8 cellular contexts compared by ENCODE assay signal in the genomic region with DNA sequence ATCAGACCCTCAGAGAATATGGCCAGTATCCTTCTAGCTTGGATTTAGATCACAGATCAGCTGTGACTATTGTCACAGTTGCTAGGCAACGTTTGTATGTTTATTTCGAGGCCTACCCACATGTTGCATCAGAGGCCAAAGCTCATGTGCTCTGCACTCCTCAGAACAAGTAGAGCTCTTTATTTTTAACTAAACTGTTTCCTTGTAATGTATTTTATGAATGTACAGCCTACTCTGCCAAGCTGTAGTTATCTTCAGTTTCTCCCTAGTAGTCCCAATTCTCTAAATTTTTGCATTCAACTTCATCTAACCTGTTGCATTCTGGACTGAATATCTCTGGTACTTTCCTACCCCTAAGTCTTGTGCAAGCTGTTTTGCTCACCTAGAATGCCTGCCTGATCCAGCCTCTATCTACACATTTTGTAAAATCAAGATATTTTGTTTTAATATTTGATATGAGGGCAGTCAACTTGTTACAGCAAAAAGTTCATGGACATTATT. TPM values are rescaled to one million over a fixed set of nuclear protein-coding genes. Genes with fewer than 3 reads are reported as not detected.
DNase-seq lines count a peak whose midpoint lies in the region; ATAC-seq, FAIRE-seq and TF ChIP-seq lines count a peak whose summit lies in the region.

No MANE protein-coding gene starts in this region.

- no peak for TF ChIP-seq CTCF in K562 (IDR thresholded peaks at IDR 0.05 in 2 of 3, conservative IDR thresholded peaks at IDR 0.05 in 1 of 3; ENCODE audit: insufficient read depth in 2 of 3, low read depth in 1 of 3, low read length in 3 of 3)

- no TSS peak for BruUV-seq in K562 (replicated peaks; lab: Mats Ljungman, UMichigan)

- H3K4me3 ChIP-seq in K562 = no peak overlapping the region

- H3K27ac ChIP-seq in K562 (ENCODE audit: extremely low read depth, low read depth, low read length) = peak overlapping the region; percentile 37; the same call in 2 of the 3 replicates

- TF ChIP-seq POLR2A in K562 (conservative IDR thresholded peaks at IDR 0.05) = no peak

- H3K36me3 ChIP-seq in K562 (ENCODE audit: control insufficient read depth, insufficient read depth, low read length) = no peaks in the 10 kb centered on the region

- intact Hi-C loops in K562 (cut with micrococcal nuclease) = no loop called here

- POLR2A ChIA-PET in K562 (lab: Yijun Ruan, JAX) = interaction anchor here (1.3 to 3.8 kb wide), 5 partner anchors 9 to 93 kb away, joined by 3 to 28 read pairs (median 5); a partner anchor contains a TSS

- TF ChIP-seq EP300 in K562 (IDR thresholded peaks at IDR 0.05; ENCODE audit: low read length) = peak; percentile 63

- in situ Hi-C loops in K562 (cut with MboI) = no loop called here

- DNase-seq in Ammon's horn (ENCODE audit: low spot score) (peak; percentile 38), NCI-H2029 treated with DMSO at 0.1 percent for 48 hours (lab: John Stamatoyannopoulos, UW) (peak; percentile 63), K562 (ENCODE audit: extremely low read depth in 1 of 4, low spot score in 3 of 4) (peak in 3 of 4 experiments; percentile 28 to 54 (median 33)), kidney glomerular epithelial cell (lab: John Stamatoyannopoulos, UW) (peak; percentile 40), stromal cell of bone marrow (ENCODE audit: low read depth) (peak; percentile 87), RPMI8226 (no peak)

- 0 out of 4 replicates have a peak overlapping the region, but pooled peaks of 1 of the 2 experiments have one; percentile 5 for H3K9ac ChIP-seq in K562 (ENCODE audit: insufficient read depth in 1 of 2, low read depth in 2 of 2, low read length in 2 of 2)

- ATAC-seq in GM18520 (IDR thresholded peaks at IDR 0.05; ENCODE audit: unreplicated experiment) (peak; percentile 63), K562 (peak; percentile 77), GM21825 (IDR thresholded peaks at IDR 0.05; ENCODE audit: unreplicated experiment) (no peak)

- no peak for TF ChIP-seq RAD21 in K562 (CRISPR knock-in tag; conservative IDR thresholded peaks at IDR 0.05 in 1 of 2, IDR thresholded peaks at IDR 0.05 in 1 of 2)

- peak; percentile 63 for FAIRE-seq in K562 (lab: Jason Lieb, UNC)

- CTCF ChIA-PET in K562 (lab: Yijun Ruan, JAX; ENCODE audit: low intra/inter-chr PET ratio) = no interaction called here

- H3K4me2 ChIP-seq in K562 (ENCODE audit: insufficient read depth, low read length) = no peak overlapping the region

- H3K9me3 ChIP-seq in K562 (replicated peaks; ENCODE audit: control insufficient read depth, insufficient read depth, low read depth, low read length) = no peaks in the 10 kb centered on the region

- WGBS in K562 (ENCODE audit: insufficient coverage, low coverage, missing lambda C conversion rate) = 18% methylated on average over 2 of the region's 2 CpGs

- no peak overlapping the region for H2AFZ ChIP-seq in K562 (ENCODE audit: low read depth, low read length)

- no peaks in the 10 kb centered on the region for H3K9me1 ChIP-seq in K562 (ENCODE audit: control insufficient read depth, insufficient read depth, low read length)

- H3K79me2 ChIP-seq in K562 (ENCODE audit: control insufficient read depth, insufficient read depth, low read length) = peaks cover 51% of the 10 kb centered on the region

- H4K20me1 ChIP-seq in K562 (replicated peaks; ENCODE audit: control insufficient read depth, insufficient read depth, low read length) = no peaks in the 10 kb centered on the region; the same call in 1 of the 2 replicates

- H3K4me1 ChIP-seq in K562 (replicated peaks in 1 of 2; ENCODE audit: control insufficient read depth in 2 of 2, insufficient read depth in 2 of 2, low read length in 2 of 2) = peaks cover 0 to 35% of the 10 kb centered on the region in 2 experiments; a peak in 4 of 5 replicates

- H3K27me3 ChIP-seq in K562 (ENCODE audit: control insufficient read depth in 2 of 2, insufficient read depth in 2 of 2, low read length in 2 of 2) = no peaks in the 10 kb centered on the region

TF ChIP-seq in K562, 482 proteins besides CTCF, POLR2A, EP300 and RAD21 (continues in another document):
- peak; percentile 75; the same call in 1 of the 2 replicates for TF ChIP-seq NFRKB (IDR thresholded peaks at IDR 0.05; ENCODE audit: low read depth)
- TF ChIP-seq KDM4B (IDR thresholded peaks at IDR 0.05; ENCODE audit: borderline replicate concordance in 2 of 2, low read depth in 1 of 2) = no peak
- no peak for TF ChIP-seq SMAD3 (CRISPR knock-in tag; conservative IDR thresholded peaks at IDR 0.05)
- TF ChIP-seq, protein P1, sequence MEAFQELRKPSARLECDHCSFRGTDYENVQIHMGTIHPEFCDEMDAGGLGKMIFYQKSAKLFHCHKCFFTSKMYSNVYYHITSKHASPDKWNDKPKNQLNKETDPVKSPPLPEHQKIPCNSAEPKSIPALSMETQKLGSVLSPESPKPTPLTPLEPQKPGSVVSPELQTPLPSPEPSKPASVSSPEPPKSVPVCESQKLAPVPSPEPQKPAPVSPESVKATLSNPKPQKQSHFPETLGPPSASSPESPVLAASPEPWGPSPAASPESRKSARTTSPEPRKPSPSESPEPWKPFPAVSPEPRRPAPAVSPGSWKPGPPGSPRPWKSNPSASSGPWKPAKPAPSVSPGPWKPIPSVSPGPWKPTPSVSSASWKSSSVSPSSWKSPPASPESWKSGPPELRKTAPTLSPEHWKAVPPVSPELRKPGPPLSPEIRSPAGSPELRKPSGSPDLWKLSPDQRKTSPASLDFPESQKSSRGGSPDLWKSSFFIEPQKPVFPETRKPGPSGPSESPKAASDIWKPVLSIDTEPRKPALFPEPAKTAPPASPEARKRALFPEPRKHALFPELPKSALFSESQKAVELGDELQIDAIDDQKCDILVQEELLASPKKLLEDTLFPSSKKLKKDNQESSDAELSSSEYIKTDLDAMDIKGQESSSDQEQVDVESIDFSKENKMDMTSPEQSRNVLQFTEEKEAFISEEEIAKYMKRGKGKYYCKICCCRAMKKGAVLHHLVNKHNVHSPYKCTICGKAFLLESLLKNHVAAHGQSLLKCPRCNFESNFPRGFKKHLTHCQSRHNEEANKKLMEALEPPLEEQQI (IDR thresholded peaks at IDR 0.05) = 0 out of 2 replicates have a peak, but pooled peaks have one; percentile 11
- TF ChIP-seq MEF2D (tag; conservative IDR thresholded peaks at IDR 0.05; ENCODE audit: low read depth) = no peak
- TF ChIP-seq MTA3 (IDR thresholded peaks at IDR 0.05; ENCODE audit: borderline replicate concordance) = 0 out of 2 replicates have a peak, but pooled peaks have one; percentile 15
- TF ChIP-seq ESRRA (IDR thresholded peaks at IDR 0.05; ENCODE audit: borderline replicate concordance, low read depth) = peak; percentile 18; the same call in 1 of the 2 replicates
- TF ChIP-seq MXI1 (IDR thresholded peaks at IDR 0.05; ENCODE audit: low read depth, low read length) = no peak
- TF ChIP-seq CBX2 (IDR thresholded peaks at IDR 0.05; ENCODE audit: insufficient read depth, low read length, poor library complexity, severe bottlenecking) = no peak

RNA-seq across cellular contexts. Expression of a gene that starts 52.8 kb away (rescaled TPM):
- total RNA-seq in K562 (2011; cell fraction: chromatin; rRNA removed; ENCODE audit: low replicate concordance) = 41.2 and 98.5 TPM in 2 replicates
- total RNA-seq in K562 (2011; cell fraction: nucleolus; rRNA removed) = 21.7 and 26.8 TPM in 2 replicates
- 49.9 and 78.0 TPM in 2 replicates for total RNA-seq in K562 (2011; cell fraction: nucleoplasm; rRNA removed)
- total RNA-seq in K562 (2014; rRNA removed) = 86.1 TPM in 2 replicates
- 103 and 125 TPM in 2 replicates for total RNA-seq in K562 (2014; rRNA removed; fragmentation: Illumina TruSeq; extraction: Trizol)
- total RNA-seq in K562 (2015; rRNA removed; fragmentation: Illumina TruSeq; extraction: Trizol) = 107 and 118 TPM in 2 replicates
- 75.2 and 78.8 TPM in 2 replicates for total RNA-seq in K562 (2021)
- polyA plus RNA-seq in K562 (2011; rRNA removed) = 47.4 and 63.5 TPM in 2 replicates
- polyA plus RNA-seq in K562 (2011; cell fraction: cytosol; rRNA removed) = 17.9 and 29.6 TPM in 2 replicates
- 46.8 and 58.1 TPM in 2 replicates for polyA plus RNA-seq in K562 (2011; cell fraction: nucleus; rRNA removed)
- 65.8 and 74.4 TPM in 2 replicates for polyA plus RNA-seq in K562 (2012)
- polyA plus RNA-seq in K562 (2014; fragmentation: Illumina TruSeq; extraction: Trizol) = 116 and 136 TPM in 2 replicates
- 10 to 100 TPM; 55.5 to 84.8 TPM for polyA plus RNA-seq in K562 (2014; fragmentation: Nextera tagmentation; extraction: Ambion mirVana)
- 55.3 and 91.0 TPM in 2 replicates for polyA plus RNA-seq in K562 (2014; rRNA removed)
- 94.4 and 97.4 TPM in 2 replicates for polyA minus RNA-seq in K562 (2011; rRNA and poly(A)+ RNA removed)
- polyA minus RNA-seq in K562 (2011; cell fraction: cytosol; rRNA and poly(A)+ RNA removed) = 44.8 and 56.5 TPM in 2 replicates
- polyA minus RNA-seq in K562 (2011; cell fraction: nucleus; rRNA and poly(A)+ RNA removed) = 51.8 and 95.7 TPM in 2 replicates
